ENCODE assay signal across 29 cellular contexts in the genomic region with DNA sequence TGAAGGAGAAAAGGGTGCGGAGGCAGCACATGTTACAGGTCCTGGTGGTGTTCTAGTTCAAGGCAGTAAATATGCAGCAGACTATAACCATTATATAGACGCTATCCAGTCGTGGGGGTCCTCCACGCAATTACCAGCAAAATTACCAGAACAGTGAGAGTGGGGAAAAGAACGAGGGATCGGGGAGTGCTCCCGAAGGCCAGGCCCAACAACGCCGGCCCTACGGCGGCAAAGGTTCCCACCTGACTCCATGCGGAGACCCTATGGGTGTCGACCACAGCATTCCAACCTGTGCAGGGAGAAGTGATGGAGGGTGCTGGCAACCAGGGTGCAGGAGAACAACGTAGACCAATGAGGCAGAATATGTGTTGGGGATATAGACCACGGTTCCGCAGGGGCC.
"Had no signal": no experiment of that assay in that cellular context is flagged by ENCODE, and none has a peak within 500 bp of the region (broad histone marks: within the 10 kb centered on the region; RNA-seq: fewer than 3 reads in every experiment).

No MANE protein-coding gene starts in this region.

- H3K4me1 ChIP-seq: neural progenitor cell, parathyroid adenoma, upper lobe of left lung, vagina had no signal

- H3K36me3 Mint-ChIP-seq: naive thymus-derived CD4-positive, alpha-beta T cell; natural killer cell; neural progenitor cell; stimulated activated effector memory CD8-positive, alpha-beta T cell treated with anti-CD3 and anti-CD28 coated beads, Interleukin-12 subunit alpha, Interleukin-12 subunit beta, amount 100 ng/mL, for 72 hours; stimulated activated naive B cell treated with anti-CD40 and anti-IgM and Interleukin-4, amounts not matched to agents 10 μg/mL and 1 μg/mL and 100 μg/mL, for 72 hours had no signal

- H3K79me2 ChIP-seq: parathyroid adenoma had no signal

- H3K4me3 ChIP-seq: neural progenitor cell, ovary, psoas muscle, right lobe of liver, sigmoid colon, stomach, thoracic aorta, thyroid gland, tibial nerve, upper lobe of left lung, vagina had no signal

- DNase-seq: naive thymus-derived CD4-positive, alpha-beta T cell; natural killer cell; nucleus accumbens; ovary; posterior cingulate gyrus; psoas muscle; right cardiac atrium; right lobe of liver; sigmoid colon; small intestine; stimulated activated CD4-positive, alpha-beta T cell treated with anti-CD3 and anti-CD28 coated beads, Interleukin-15, amount 100 ng/mL, for 24 hours; stimulated activated CD4-positive, alpha-beta T cell treated with anti-CD3 and anti-CD28 coated beads, Interleukin-2, amount 100 ng/mL, for 24 hours; stimulated activated CD4-positive, alpha-beta T cell treated with anti-CD3 and anti-CD28 coated beads, Interleukin-2, amount 100 ng/mL, for 48 hours; stimulated activated CD4-positive, alpha-beta T cell treated with anti-CD3 and anti-CD28 coated beads, Interleukin-4, amount 100 ng/mL, for 24 hours; stimulated activated naive B cell treated with anti-CD40 and anti-IgM and Interleukin-4, amounts not matched to agents 10 μg/mL and 1 μg/mL and 100 μg/mL, for 72 hours; stimulated activated naive CD4-positive, alpha-beta T cell treated with Interleukin-2 at 50 U/mL for 16 hours; stomach had no signal

- H3K4me3 Mint-ChIP-seq: naive thymus-derived CD4-positive, alpha-beta T cell; natural killer cell; nephron; neural progenitor cell; stimulated activated effector memory CD8-positive, alpha-beta T cell treated with anti-CD3 and anti-CD28 coated beads, Interleukin-12 subunit alpha, Interleukin-12 subunit beta, amount 100 ng/mL, for 72 hours; stimulated activated naive B cell treated with anti-CD40 and anti-IgM and Interleukin-4, amounts not matched to agents 10 μg/mL and 1 μg/mL and 100 μg/mL, for 72 hours; stimulated activated naive CD8-positive, alpha-beta T cell treated with anti-CD3 and anti-CD28 coated beads, Interleukin-15, Interleukin-2, amounts not matched to agents 100 ng/mL and 50 ng/mL, for 24 hours had no signal

- H3K4me1 Mint-ChIP-seq: natural killer cell; nephron; stimulated activated naive B cell treated with anti-CD40 and anti-IgM and Interleukin-4, amounts not matched to agents 10 μg/mL and 1 μg/mL and 100 μg/mL, for 72 hours had no signal

- ATAC-seq: naive thymus-derived CD4-positive, alpha-beta T cell; natural killer cell; psoas muscle; right cardiac atrium; right lobe of liver; stimulated activated effector memory CD8-positive, alpha-beta T cell treated with anti-CD3 and anti-CD28 coated beads, Interleukin-12 subunit alpha, Interleukin-12 subunit beta, amount 100 ng/mL, for 72 hours; stimulated activated naive B cell treated with anti-CD40 and anti-IgM and Interleukin-4, amounts not matched to agents 10 μg/mL and 1 μg/mL and 100 μg/mL, for 72 hours had no signal

- H3K9me3 Mint-ChIP-seq: naive thymus-derived CD4-positive, alpha-beta T cell; natural killer cell; nephron; stimulated activated effector memory CD8-positive, alpha-beta T cell treated with anti-CD3 and anti-CD28 coated beads, Interleukin-12 subunit alpha, Interleukin-12 subunit beta, amount 100 ng/mL, for 72 hours; stimulated activated naive B cell treated with anti-CD40 and anti-IgM and Interleukin-4, amounts not matched to agents 10 μg/mL and 1 μg/mL and 100 μg/mL, for 72 hours; stimulated activated naive CD8-positive, alpha-beta T cell treated with anti-CD3 and anti-CD28 coated beads, Interleukin-15, Interleukin-2, amounts not matched to agents 100 ng/mL and 50 ng/mL, for 24 hours had no signal

- H3K36me3 ChIP-seq: neural progenitor cell, neutrophil, ovary, right lobe of liver, sigmoid colon, stomach, thoracic aorta, thyroid gland, tibial nerve, upper lobe of left lung, vagina had no signal

- H3K27ac ChIP-seq: neural progenitor cell, neutrophil, ovary, parathyroid adenoma, psoas muscle, right lobe of liver, sigmoid colon, stomach, thoracic aorta, thyroid gland, tibial nerve, upper lobe of left lung, vagina had no signal

- H3K27me3 ChIP-seq: neural progenitor cell, ovary, right lobe of liver, sigmoid colon, thyroid gland, upper lobe of left lung, vagina had no signal

- H3K4me2 ChIP-seq: neural progenitor cell had no signal

- H2AFZ ChIP-seq: neural progenitor cell, parathyroid adenoma had no signal

- H3K27ac Mint-ChIP-seq: naive thymus-derived CD4-positive, alpha-beta T cell; natural killer cell; nephron; neural progenitor cell; progenitor cell of endocrine pancreas; stimulated activated effector memory CD8-positive, alpha-beta T cell treated with anti-CD3 and anti-CD28 coated beads, Interleukin-12 subunit alpha, Interleukin-12 subunit beta, amount 100 ng/mL, for 72 hours; stimulated activated naive B cell treated with anti-CD40 and anti-IgM and Interleukin-4, amounts not matched to agents 10 μg/mL and 1 μg/mL and 100 μg/mL, for 72 hours; stimulated activated naive CD8-positive, alpha-beta T cell treated with anti-CD3 and anti-CD28 coated beads, Interleukin-15, Interleukin-2, amounts not matched to agents 100 ng/mL and 50 ng/mL, for 24 hours had no signal
